ENCODE assay signal across 8 cellular contexts in genomic region chr1:107196973-107197562, GRCh38. TPM values are rescaled to one million over a fixed set of nuclear protein-coding genes. Genes with fewer than 3 reads are reported as not detected.
A peak's percentile ranks its signal among the peaks of the same experiment; 100 is the strongest.
DNase-seq lines count a peak whose midpoint lies in the region; ATAC-seq and TF ChIP-seq lines count a peak whose summit lies in the region.

No MANE protein-coding gene starts in this region.

- no peaks in the 10 kb centered on the region for H3K4me1 Mint-ChIP-seq in CD4-positive, alpha-beta memory T cell

- H3K9me3 ChIP-seq in DOHH2 (ENCODE audit: control insufficient read depth, insufficient read depth, low read length): peaks cover 8% of the 10 kb centered on the region; the same call in 1 of the 2 replicates
- peaks cover 2% of the 10 kb centered on the region; the same call in 1 of the 2 replicates for H3K9me3 ChIP-seq in NT2/D1 (ENCODE audit: insufficient read depth, low read length)
- no peaks in the 10 kb centered on the region for H3K9me3 ChIP-seq in CD4-positive, alpha-beta memory T cell (ENCODE audit: control insufficient read depth in 1 of 2, low read length in 2 of 2)

- 0 out of 2 replicates have a peak, but pooled peaks cover 4% of the 10 kb centered on the region for H3K79me2 ChIP-seq in DOHH2 (ENCODE audit: control insufficient read depth, low read length)

- POLR2A ChIA-PET in CD4-positive, alpha-beta memory T cell (lab: Charles Lee; ENCODE audit: partially characterized antibody): no interaction called here

- no peaks in the 10 kb centered on the region for H3F3A ChIP-seq in DOHH2 (ENCODE audit: control insufficient read depth, insufficient read depth)

- H3K9me2 ChIP-seq in DOHH2 (replicated peaks; ENCODE audit: control insufficient read depth, low read length): no peaks in the 10 kb centered on the region

- ATAC-seq in GM19035 (IDR thresholded peaks at IDR 0.05; ENCODE audit: unreplicated experiment): peak; percentile 94
- peak; percentile 99 for ATAC-seq in HG03064 (IDR thresholded peaks at IDR 0.05; ENCODE audit: low read depth, unreplicated experiment)
- peak; percentile 33 for ATAC-seq in foreskin keratinocyte

- no peak overlapping the region for H3K9ac ChIP-seq in NT2/D1 (ENCODE audit: insufficient read length, low read depth)

- intact Hi-C loops in CD4-positive, alpha-beta memory T cell (cut with micrococcal nuclease): no loop called here

- H3K36me3 ChIP-seq in DOHH2 (ENCODE audit: control insufficient read depth, low read length) (no peaks in the 10 kb centered on the region), NT2/D1 (ENCODE audit: insufficient read depth, insufficient read length, low read length) (no peaks in the 10 kb centered on the region)
- no peaks in the 10 kb centered on the region for H3K36me3 ChIP-seq in CD4-positive, alpha-beta memory T cell (ENCODE audit: insufficient read depth, low read length)

- CTCF ChIA-PET in CD4-positive, alpha-beta memory T cell (lab: Charles Lee; ENCODE audit: partially characterized antibody): no interaction called here

- no peaks in the 10 kb centered on the region for H3K27me3 Mint-ChIP-seq in CD4-positive, alpha-beta memory T cell

- H3K27ac ChIP-seq in DOHH2 (ENCODE audit: low read depth, low read length) (no peak overlapping the region), foreskin keratinocyte (no peak overlapping the region)
- no peak overlapping the region for H3K27ac ChIP-seq in CD4-positive, alpha-beta memory T cell (ENCODE audit: low read depth, low read length)

- no peak overlapping the region for H3K4me3 ChIP-seq in DOHH2 (ENCODE audit: low read length)
- no peak overlapping the region for H3K4me3 ChIP-seq in NT2/D1 (ENCODE audit: insufficient read length, low read depth)
- H3K4me3 ChIP-seq in CD4-positive, alpha-beta memory T cell (ENCODE audit: low read length in 2 of 2): no peak overlapping the region

- no peak overlapping the region for H3K4me2 ChIP-seq in DOHH2 (ENCODE audit: low read length)

- TF ChIP-seq CTCF in DOHH2 (IDR thresholded peaks at IDR 0.05; ENCODE audit: low read depth, low read length, poor library complexity, severe bottlenecking) (peak; percentile 84), foreskin keratinocyte (conservative IDR thresholded peaks at IDR 0.05) (peak; percentile 57)

- H3K4me1 ChIP-seq in DOHH2 (ENCODE audit: control insufficient read depth, low read length): peaks cover 20% of the 10 kb centered on the region
- H3K4me1 ChIP-seq in NT2/D1 (ENCODE audit: insufficient read depth, insufficient read length): no peaks in the 10 kb centered on the region
- no peaks in the 10 kb centered on the region for H3K4me1 ChIP-seq in foreskin keratinocyte
- H3K4me1 ChIP-seq in CD4-positive, alpha-beta memory T cell (ENCODE audit: insufficient read depth, low read length): no peaks in the 10 kb centered on the region

- H3K27me3 ChIP-seq in DOHH2 (ENCODE audit: control insufficient read depth, low read length): no peaks in the 10 kb centered on the region
- H3K27me3 ChIP-seq in NT2/D1 (ENCODE audit: insufficient read depth, insufficient read length): no peaks in the 10 kb centered on the region
- H3K27me3 ChIP-seq in foreskin keratinocyte: no peaks in the 10 kb centered on the region
- H3K27me3 ChIP-seq in CD4-positive, alpha-beta memory T cell (ENCODE audit: insufficient read depth, low read length): no peaks in the 10 kb centered on the region

- peaks cover 0 to 8% (median 0%) of the 10 kb centered on the region in 8 donors for H3K9me3 Mint-ChIP-seq in CD4-positive, alpha-beta memory T cell

- H3K27ac Mint-ChIP-seq in CD4-positive, alpha-beta memory T cell: no peak overlapping the region

- no peak overlapping the region for H3K4me3 Mint-ChIP-seq in CD4-positive, alpha-beta memory T cell

- H3K36me3 Mint-ChIP-seq in CD4-positive, alpha-beta memory T cell: no peaks in the 10 kb centered on the region

- peak; percentile 57 for DNase-seq in NT2/D1 (ENCODE audit: low read depth, low spot score)
- DNase-seq in foreskin keratinocyte: no peak
- DNase-seq in CD4-positive, alpha-beta memory T cell: no peak
- DNase-seq in NCI-H187 treated with DMSO at 0.1 percent for 48 hours (lab: John Stamatoyannopoulos, UW): no peak
- no peak for DNase-seq in DMS153 treated with DMSO at 0.1 percent for 48 hours (lab: John Stamatoyannopoulos, UW; ENCODE audit: unreplicated experiment)

- H4K20me1 ChIP-seq in DOHH2 (ENCODE audit: control insufficient read depth, insufficient read depth, low read depth, low read length): no peaks in the 10 kb centered on the region

RNA-seq across cellular contexts. Expression of gene NTNG1, which starts 56.2 kb away (rescaled TPM):
- 8.4 and 9.9 TPM in 2 replicates for total RNA-seq in foreskin keratinocyte
- polyA plus RNA-seq in foreskin keratinocyte: 3.7 and 5.0 TPM in 2 replicates
- not detected for total RNA-seq in CD4-positive, alpha-beta memory T cell
- not detected for polyA plus RNA-seq in CD4-positive, alpha-beta memory T cell

Comparison
In these comparisons a context has a peak if more than half of its experiments do, and no peak if none do; other contexts are left out.
1. ATAC-seq: peak in every context shown above with its lines; median percentile 99 in HG03064; 94 in GM19035; 33 in foreskin keratinocyte.